In the genomic region with DNA sequence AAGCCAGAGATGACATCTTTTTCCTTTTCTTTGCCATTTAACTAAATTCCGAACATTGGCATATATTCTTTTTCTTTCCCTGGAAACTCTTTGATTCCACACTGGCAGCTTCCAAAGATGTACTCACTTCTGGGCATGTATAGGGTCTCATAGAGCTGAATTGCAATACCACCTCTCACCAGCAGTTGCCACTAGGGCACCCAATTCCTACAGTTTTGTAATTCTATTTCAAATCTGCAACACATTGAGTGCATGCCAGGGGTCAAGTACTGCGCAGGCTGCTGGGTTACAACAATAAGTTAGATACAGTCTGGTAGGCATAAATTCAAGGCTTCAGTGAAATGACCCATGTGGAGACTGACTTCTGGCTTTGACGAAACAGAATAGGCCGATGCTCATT, we compare ENCODE assay signal across 18 cellular contexts.
DNase-seq lines count a peak whose midpoint lies in the region; ATAC-seq, FAIRE-seq and TF ChIP-seq lines count a peak whose summit lies in the region.
"Had no signal": no experiment of that assay in that cellular context is flagged by ENCODE, and none has a peak within 500 bp of the region (broad histone marks: within the 10 kb centered on the region; RNA-seq: fewer than 3 reads in every experiment).

No MANE protein-coding gene starts in this region.

- H3F3A ChIP-seq in MM.1S (ENCODE audit: insufficient read depth, low read length): peaks cover 10% of the 10 kb centered on the region; the same call in 1 of the 2 replicates
- peaks cover 26% of the 10 kb centered on the region for H3F3A ChIP-seq in neural progenitor cell (ENCODE audit: low read depth)

- H2AFZ ChIP-seq in DND-41 (ENCODE audit: low read depth, low read length) (no peak overlapping the region), MM.1S (ENCODE audit: low read length) (no peak overlapping the region), neural progenitor cell (replicated peaks) (no peak overlapping the region)

- H4K20me1 ChIP-seq in DND-41 (ENCODE audit: insufficient read depth, low read length) (no peaks in the 10 kb centered on the region), MM.1S (ENCODE audit: insufficient read depth, low read length) (no peaks in the 10 kb centered on the region), neural progenitor cell (ENCODE audit: low read depth) (peaks cover 7% of the 10 kb centered on the region)

- peaks cover 24% of the 10 kb centered on the region for H3K27me3 Mint-ChIP-seq in chondrocyte (ENCODE audit: low read depth)
- peaks cover 14% of the 10 kb centered on the region for H3K27me3 Mint-ChIP-seq in neural progenitor cell (ENCODE audit: insufficient read depth, low read depth)

- H3K27me3 ChIP-seq in DND-41 (ENCODE audit: insufficient read depth, low read length, poor library complexity) (peaks cover 6% of the 10 kb centered on the region), MM.1S (replicated peaks; ENCODE audit: insufficient read depth, low read length) (no peaks in the 10 kb centered on the region), neural progenitor cell (no peaks in the 10 kb centered on the region)

- TF ChIP-seq CTCF in DND-41 (IDR thresholded peaks at IDR 0.05; ENCODE audit: borderline replicate concordance, extremely low read depth, low read length, poor library complexity, severe bottlenecking) (peak; percentile 48), MM.1S (IDR thresholded peaks at IDR 0.05; ENCODE audit: low read length) (peak; percentile 43), chondrocyte (IDR thresholded peaks at IDR 0.05) (peak; percentile 31), neural progenitor cell (IDR thresholded peaks at IDR 0.05) (peak; percentile 36)

- H3K4me2 ChIP-seq in DND-41 (ENCODE audit: insufficient read depth, low read length): no peak overlapping the region
- H3K4me2 ChIP-seq in MM.1S (ENCODE audit: low read depth, low read length): no peak overlapping the region
- H3K4me2 ChIP-seq in neural progenitor cell: no peak overlapping the region

- H3K4me1 ChIP-seq in DND-41 (ENCODE audit: insufficient read depth, low read length): no peaks in the 10 kb centered on the region
- peaks cover 23% of the 10 kb centered on the region for H3K4me1 ChIP-seq in MM.1S (ENCODE audit: low read length)
- H3K4me1 ChIP-seq in neural progenitor cell: peaks cover 24% of the 10 kb centered on the region

- H3K27ac Mint-ChIP-seq in chondrocyte (ENCODE audit: unreplicated experiment) (no peak overlapping the region), neural progenitor cell (no peak overlapping the region)
- H3K27ac Mint-ChIP-seq: activated CD4-positive, alpha-beta memory T cell treated with anti-CD3 and anti-CD28 coated beads, Interleukin-2, amount 10 ng/mL, durations not matched to agents 7 days and 5 days; activated T-helper 1 cell treated with anti-CD3 and anti-CD28 coated beads, Interleukin-12 subunit alpha, Interleukin-12 subunit beta, Interleukin-2, Interleukin-4 antibody, amounts not matched to agents 30 ng/mL and 10 ng/mL and 1 ng/mL, durations not matched to agents 14 hours and 24 hours and 36 hours had no signal

- no peak for ATAC-seq in DND-41 (ENCODE audit: insufficient read depth, low read depth)

- no peaks in the 10 kb centered on the region for H3K9me2 ChIP-seq in MM.1S (replicated peaks; ENCODE audit: insufficient read depth, low read length)

- no peak for FAIRE-seq in RCC 7860 (lab: Jason Lieb, UNC)
- FAIRE-seq: islet of Langerhans, small intestine, TTC549, urothelium cell line had no signal

- peaks cover 7% of the 10 kb centered on the region for H3K9me3 Mint-ChIP-seq in chondrocyte (ENCODE audit: low read depth)
- peaks cover 16% of the 10 kb centered on the region for H3K9me3 Mint-ChIP-seq in neural progenitor cell

- no peak overlapping the region for H3K27ac ChIP-seq in DND-41 (ENCODE audit: low read length)
- no peak overlapping the region for H3K27ac ChIP-seq in MM.1S (ENCODE audit: low read length)
- no peak overlapping the region for H3K27ac ChIP-seq in neural progenitor cell
- H3K27ac ChIP-seq: SK-N-MC had no signal

- H3K4me3 Mint-ChIP-seq in chondrocyte (ENCODE audit: unreplicated experiment): no peak overlapping the region
- no peak overlapping the region for H3K4me3 Mint-ChIP-seq in neural progenitor cell
- H3K4me3 Mint-ChIP-seq: activated CD4-positive, alpha-beta memory T cell treated with anti-CD3 and anti-CD28 coated beads, Interleukin-2, amount 10 ng/mL, durations not matched to agents 7 days and 5 days; activated T-helper 1 cell treated with anti-CD3 and anti-CD28 coated beads, Interleukin-12 subunit alpha, Interleukin-12 subunit beta, Interleukin-2, Interleukin-4 antibody, amounts not matched to agents 30 ng/mL and 10 ng/mL and 1 ng/mL, durations not matched to agents 14 hours and 24 hours and 36 hours had no signal

- H3K4me3 ChIP-seq in DND-41 (ENCODE audit: low read depth in 1 of 2, low read length in 2 of 2): no peak overlapping the region
- H3K4me3 ChIP-seq in MM.1S (ENCODE audit: low read length): no peak overlapping the region
- no peak overlapping the region for H3K4me3 ChIP-seq in neural progenitor cell
- H3K4me3 ChIP-seq: SK-N-MC had no signal

- H3K36me3 Mint-ChIP-seq in chondrocyte (ENCODE audit: low read depth): no peaks in the 10 kb centered on the region
- no peaks in the 10 kb centered on the region for H3K36me3 Mint-ChIP-seq in neural progenitor cell

- DNase-seq in DND-41 (no peak), MM.1S (no peak), chondrocyte (ENCODE audit: low spot score) (no peak), neural progenitor cell (ENCODE audit: low spot score) (no peak), glomerular visceral epithelial cell (ENCODE audit: extremely low spot score) (no peak), NCI-H2107 (lab: John Stamatoyannopoulos, UW) (no peak), RCC 7860 (ENCODE audit: low spot score) (no peak), amniotic stem cell (lab: John Stamatoyannopoulos, UW) (no peak)
- DNase-seq: activated CD4-positive, alpha-beta memory T cell treated with anti-CD3 and anti-CD28 coated beads, Interleukin-2, amount 10 ng/mL, durations not matched to agents 7 days and 5 days; NCI-H187 treated with DMSO at 0.1 percent for 48 hours; NCI-H510A treated with DMSO at 0.1 percent for 48 hours; small intestine; stimulated activated naive CD4-positive, alpha-beta T cell treated with Interleukin-2 at 50 U/mL for 16 hours had no signal

- no peak overlapping the region for H3K9ac ChIP-seq in DND-41 (ENCODE audit: low read depth, low read length)
- no peak overlapping the region for H3K9ac ChIP-seq in MM.1S (ENCODE audit: low read length)
- no peak overlapping the region for H3K9ac ChIP-seq in neural progenitor cell

- H3K4me1 Mint-ChIP-seq in chondrocyte (ENCODE audit: low read depth) (no peaks in the 10 kb centered on the region), neural progenitor cell (peaks cover 29% of the 10 kb centered on the region)
- H3K4me1 Mint-ChIP-seq: activated CD4-positive, alpha-beta memory T cell treated with anti-CD3 and anti-CD28 coated beads, Interleukin-2, amount 10 ng/mL, durations not matched to agents 7 days and 5 days had no signal

- no peaks in the 10 kb centered on the region for H3K36me3 ChIP-seq in DND-41 (ENCODE audit: insufficient read depth, low read length)
- H3K36me3 ChIP-seq in MM.1S (replicated peaks; ENCODE audit: insufficient read depth, low read length): no peaks in the 10 kb centered on the region
- H3K36me3 ChIP-seq in neural progenitor cell: no peaks in the 10 kb centered on the region

- H3K9me3 ChIP-seq in DND-41 (ENCODE audit: insufficient read depth, low read length, severe bottlenecking) (peaks cover 6% of the 10 kb centered on the region), MM.1S (replicated peaks; ENCODE audit: insufficient read depth, low read length) (no peaks in the 10 kb centered on the region), neural progenitor cell (ENCODE audit: low read depth) (no peaks in the 10 kb centered on the region)

- H3K79me2 ChIP-seq in DND-41 (ENCODE audit: insufficient read depth, low read length) (no peaks in the 10 kb centered on the region), MM.1S (ENCODE audit: low read length) (no peaks in the 10 kb centered on the region), neural progenitor cell (ENCODE audit: low read depth) (no peaks in the 10 kb centered on the region)
